In the genomic region with DNA sequence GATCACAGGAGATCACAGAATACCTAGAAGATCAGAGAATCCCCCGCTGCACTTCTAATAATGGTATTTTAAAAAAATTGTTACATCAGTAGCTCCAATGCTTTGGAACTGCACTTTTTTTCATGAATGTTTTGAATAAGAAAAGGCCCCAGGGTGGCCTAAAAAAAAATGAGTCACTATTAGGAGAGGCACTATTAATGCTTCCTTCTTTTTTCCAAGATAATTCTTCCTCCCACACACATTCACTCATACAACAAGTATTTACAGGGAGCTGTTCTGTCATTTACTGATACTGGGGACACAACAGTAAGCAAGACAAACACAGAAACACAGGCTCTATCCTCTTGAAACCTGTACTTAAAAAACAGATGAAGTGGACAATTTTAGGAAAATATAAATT, we compare ENCODE assay signal across 10 cellular contexts. TPM values are rescaled to one million over a fixed set of nuclear protein-coding genes. Genes with fewer than 3 reads are reported as not detected.
DNase-seq lines count a peak whose midpoint lies in the region; ATAC-seq and TF ChIP-seq lines count a peak whose summit lies in the region.
"Had no signal": no experiment of that assay in that cellular context is flagged by ENCODE, and none has a peak within 500 bp of the region (broad histone marks: within the 10 kb centered on the region; RNA-seq: fewer than 3 reads in every experiment).

No MANE protein-coding gene starts in this region.

- ATAC-seq in GM19452 (IDR thresholded peaks at IDR 0.05; ENCODE audit: unreplicated experiment) (no peak), GM19397 (IDR thresholded peaks at IDR 0.05; ENCODE audit: unreplicated experiment) (no peak)

- TF ChIP-seq CTCF in fibroblast of lung (conservative IDR thresholded peaks at IDR 0.05 in 1 of 2, IDR thresholded peaks at IDR 0.05 in 1 of 2; ENCODE audit: low read depth in 1 of 2, low read length in 2 of 2): no peak

- no peak overlapping the region for H3K9ac ChIP-seq in fibroblast of lung (ENCODE audit: insufficient read depth, low read length)

- H3K9me3 ChIP-seq in fibroblast of lung (ENCODE audit: control insufficient read depth, insufficient read depth, low read depth, low read length): no peaks in the 10 kb centered on the region

- DNase-seq in EH (ENCODE audit: low read depth) (peak; percentile 82), RPMI7951 (ENCODE audit: low read depth) (peak; percentile 24), fibroblast of lung (ENCODE audit: low read depth in 2 of 2) (peak; percentile 30 to 56), renal cortical epithelial cell (ENCODE audit: low read depth) (peak; percentile 73), GM19240 (ENCODE audit: insufficient read length, low spot score) (no peak), T-helper 9 cell (no peak)

- no peak overlapping the region for H2AFZ ChIP-seq in fibroblast of lung (ENCODE audit: low read length)

- H3K79me2 ChIP-seq in fibroblast of lung (ENCODE audit: control insufficient read depth, insufficient read depth, low read length): no peaks in the 10 kb centered on the region

- H3K4me1 ChIP-seq in fibroblast of lung (ENCODE audit: control insufficient read depth, extremely low read depth, insufficient read depth, low read length): peaks cover 5% of the 10 kb centered on the region

- H4K20me1 ChIP-seq in fibroblast of lung (ENCODE audit: control insufficient read depth, extremely low read depth, insufficient read depth, low read length): no peaks in the 10 kb centered on the region

- H3K4me3 ChIP-seq in fibroblast of lung (replicated peaks in 1 of 4; ENCODE audit: control extremely low read depth in 1 of 4, insufficient read depth in 1 of 4, low read depth in 3 of 4, low read length in 4 of 4): no peak overlapping the region

- no peak overlapping the region for H3K27ac ChIP-seq in fibroblast of lung (ENCODE audit: insufficient read depth, low read length)

- peak overlapping the region; percentile 55 for H3K4me2 ChIP-seq in fibroblast of lung (ENCODE audit: extremely low read depth, insufficient read depth, low read length)

- H3K27me3 ChIP-seq in fibroblast of lung (ENCODE audit: control insufficient read depth, insufficient read depth, low read length): no peaks in the 10 kb centered on the region

- no peaks in the 10 kb centered on the region for H3K36me3 ChIP-seq in fibroblast of lung (ENCODE audit: control insufficient read depth, insufficient read depth, low read length)

RNA-seq across cellular contexts. Expression of a gene that starts 0.7 kb away (rescaled TPM):
- not detected in 2 replicates for total RNA-seq in RPMI7951 (2014; rRNA removed; shearing (Covaris generic))
- total RNA-seq in fibroblast of lung: not detected in 2 replicates
- polyA plus RNA-seq in fibroblast of lung: not detected in 2 replicates
- not detected in 2 replicates for polyA plus RNA-seq in fibroblast of lung (2012)
- polyA minus RNA-seq in fibroblast of lung (ENCODE audit: low replicate concordance): not detected in 2 replicates
- not detected in 2 replicates for total RNA-seq in renal cortical epithelial cell
- total RNA-seq: Calu3, Right ventricle myocardium inferior had no signal

RNA-seq across cellular contexts. Expression of a gene that starts 6.3 kb away (rescaled TPM):
- 13.1 and 13.3 TPM in 2 replicates for total RNA-seq in RPMI7951 (2014; rRNA removed; shearing (Covaris generic))
- total RNA-seq in fibroblast of lung (10.8 and 13.7 TPM in 2 replicates), renal cortical epithelial cell (4.7 and 12.1 TPM in 2 replicates)
- 14.0 and 15.4 TPM in 2 replicates for polyA plus RNA-seq in fibroblast of lung
- 10.0 and 13.6 TPM in 2 replicates for polyA plus RNA-seq in fibroblast of lung (2012)
- 0.33 and 0.75 TPM in 2 replicates for polyA minus RNA-seq in fibroblast of lung (ENCODE audit: low replicate concordance)

RNA-seq across cellular contexts. Expression of a gene that starts 48.4 kb away (rescaled TPM):
- 95.0 and 102 TPM in 2 replicates for total RNA-seq in RPMI7951 (2014; rRNA removed; shearing (Covaris generic))
- total RNA-seq in fibroblast of lung (192 and 204 TPM in 2 replicates), renal cortical epithelial cell (185 and 268 TPM in 2 replicates)
- polyA plus RNA-seq in fibroblast of lung: 181 and 207 TPM in 2 replicates
- 159 and 162 TPM in 2 replicates for polyA plus RNA-seq in fibroblast of lung (2012)
- polyA minus RNA-seq in fibroblast of lung (ENCODE audit: low replicate concordance): 31.7 and 75.9 TPM in 2 replicates

Comparison
In these comparisons a context has a peak if more than half of its experiments do, and no peak if none do; other contexts are left out.
1. DNase-seq: peak in EH (single experiment), RPMI7951 (single experiment), fibroblast of lung (2 of 2) and renal cortical epithelial cell (single experiment); none in GM19240 (single experiment) and T-helper 9 cell (single experiment).